In the genomic region with DNA sequence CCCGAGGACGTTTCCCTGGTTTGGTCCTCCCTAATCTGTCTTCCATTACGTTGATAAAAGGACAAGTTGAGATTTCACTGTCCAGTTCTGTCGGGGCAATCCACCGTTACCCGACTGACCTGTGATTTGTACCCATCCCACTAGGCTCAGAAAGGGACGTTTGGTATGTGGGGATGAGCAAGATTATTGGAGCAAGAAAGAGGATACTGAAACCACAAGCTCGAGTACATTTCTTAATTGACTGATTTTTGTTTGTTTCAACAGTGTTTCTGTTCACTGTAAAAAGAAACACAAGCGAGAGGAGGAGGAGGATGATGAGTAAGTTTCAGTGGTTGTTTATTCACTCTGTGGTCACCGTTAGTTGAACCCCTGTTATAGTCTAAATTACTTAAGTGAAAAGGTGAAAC, we compare ENCODE assay signal across 8 cellular contexts. TPM values are rescaled to one million over a fixed set of nuclear protein-coding genes. Genes with fewer than 3 reads are reported as not detected.
DNase-seq lines count a peak whose midpoint lies in the region; ATAC-seq and TF ChIP-seq lines count a peak whose summit lies in the region.

No MANE protein-coding gene starts in this region.

- in situ Hi-C loops in Panc1 (cut with HindIII; ENCODE audit: low pct_unique_long_range_greater_than_20kb, low sequenced_read_pairs): no loop called here

- no peak overlapping the region for H2BK15ac ChIP-seq in neuronal stem cell (ENCODE audit: low read length)

- TSS peak; percentile 88 for BruUV-seq in Panc1 (replicated peaks; lab: Mats Ljungman, UMichigan)

- intact Hi-C loops in Panc1 (cut with micrococcal nuclease; ENCODE audit: unreplicated experiment): no loop called here

- H3K79me1 ChIP-seq in neuronal stem cell (ENCODE audit: low read depth, low read length): peaks cover 4% of the 10 kb centered on the region

- ATAC-seq in GM18511 (IDR thresholded peaks at IDR 0.05; ENCODE audit: unreplicated experiment): peak; percentile 40
- ATAC-seq in HG02610 (IDR thresholded peaks at IDR 0.05; ENCODE audit: unreplicated experiment): peak; percentile 22
- peak; percentile 3; the same call in 1 of the 2 replicates for ATAC-seq in Panc1
- no peak for ATAC-seq in GM21515 (IDR thresholded peaks at IDR 0.05; ENCODE audit: unreplicated experiment)

- CTCF ChIA-PET in Panc1 (lab: Charles Lee): no interaction called here

- WGBS in neuronal stem cell (ENCODE audit: extremely low coverage in 2 of 2, insufficient read length in 2 of 2, insufficient replicate concordance in 1 of 2), 2 donors: no CpG with 5 or more reads among the region's 10 CpGs

- H3K27ac ChIP-seq in Panc1 (ENCODE audit: low read length): peak overlapping the region; percentile 89
- no peak overlapping the region for H3K27ac ChIP-seq in neuronal stem cell (replicated peaks; ENCODE audit: low read length)

- peak overlapping the region; percentile 76 for H3K9ac ChIP-seq in neuronal stem cell (ENCODE audit: low read depth, low read length, poor library complexity)

- H3K9me3 ChIP-seq in Panc1 (ENCODE audit: control insufficient read depth, insufficient read depth, low read depth, low read length) (no peaks in the 10 kb centered on the region), neuronal stem cell (replicated peaks in 1 of 2; ENCODE audit: control insufficient read depth in 2 of 2, insufficient read depth in 1 of 2, low read depth in 1 of 2, low read length in 2 of 2) (peaks cover 0 to 10% of the 10 kb centered on the region in 2 donors)

- H3K36me3 ChIP-seq in Panc1 (ENCODE audit: control insufficient read depth, insufficient read depth, low read length) (peaks cover 4% of the 10 kb centered on the region; the same call in 1 of the 2 replicates), neuronal stem cell (replicated peaks in 1 of 2; ENCODE audit: control insufficient read depth in 2 of 2, insufficient read depth in 2 of 2, low read length in 2 of 2) (peaks cover 6 to 42% of the 10 kb centered on the region in 2 donors)

- H2BK5ac ChIP-seq in neuronal stem cell (ENCODE audit: low read length): no peak overlapping the region

- H3K4me3 ChIP-seq in Panc1 (ENCODE audit: low read depth in 2 of 2, low read length in 2 of 2) (peak overlapping the region; percentile 77 to 79), epithelial cell of esophagus (ENCODE audit: low read length) (peak overlapping the region; percentile 86), neuronal stem cell (ENCODE audit: low read length in 2 of 2) (peak overlapping the region; percentile 73 to 92)

- H3K18ac ChIP-seq in neuronal stem cell (ENCODE audit: low read length): no peak overlapping the region

- H2BK12ac ChIP-seq in neuronal stem cell (ENCODE audit: low read length): no peak overlapping the region

- no peak overlapping the region for H2BK120ac ChIP-seq in neuronal stem cell (ENCODE audit: low read depth, low read length)

- TF ChIP-seq CTCF in Panc1 (IDR thresholded peaks at IDR 0.05) (no peak), epithelial cell of esophagus (IDR thresholded peaks at IDR 0.05; ENCODE audit: insufficient read depth, low read depth, low read length, missing control alignments) (no peak)

- H4K8ac ChIP-seq in neuronal stem cell (ENCODE audit: low read depth, low read length): no peak overlapping the region

- DNase-seq in Panc1 (ENCODE audit: low read depth, low spot score): no peak
- DNase-seq in epithelial cell of esophagus (ENCODE audit: low read depth): peak; percentile 18
- DNase-seq in neuronal stem cell (ENCODE audit: low spot score): no peak
- DNase-seq in SHP77 treated with DMSO at 0.1 percent for 48 hours (lab: John Stamatoyannopoulos, UW): no peak
- no peak for DNase-seq in NCI-H146 treated with DMSO at 0.1 percent for 48 hours (lab: John Stamatoyannopoulos, UW; ENCODE audit: unreplicated experiment)

- H3K4me2 ChIP-seq in neuronal stem cell (ENCODE audit: insufficient read depth, low read length, poor library complexity, severe bottlenecking): peak overlapping the region; percentile 54

- H3K4me1 ChIP-seq in Panc1 (ENCODE audit: control insufficient read depth, insufficient read depth, low read length) (no peaks in the 10 kb centered on the region), neuronal stem cell (ENCODE audit: control insufficient read depth in 2 of 2, insufficient read depth in 1 of 2, low read depth in 1 of 2, low read length in 2 of 2) (peaks cover 0 to 4% of the 10 kb centered on the region in 2 donors)

- POLR2A ChIA-PET in Panc1 (lab: Charles Lee): interaction anchor here (0.5 kb wide), 1 partner anchor 153 kb away, joined by 6 read pairs; no protein-coding TSS in a partner anchor

- no peak overlapping the region for H4K91ac ChIP-seq in neuronal stem cell (ENCODE audit: low read depth, low read length, poor library complexity)

- no peak overlapping the region for H3K23ac ChIP-seq in neuronal stem cell (ENCODE audit: low read depth, low read length, poor library complexity)

- H3K14ac ChIP-seq in neuronal stem cell (ENCODE audit: low read length): no peak overlapping the region

- H3K27me3 ChIP-seq in Panc1 (ENCODE audit: control insufficient read depth, insufficient read depth, low read length): no peaks in the 10 kb centered on the region
- no peaks in the 10 kb centered on the region for H3K27me3 ChIP-seq in neuronal stem cell (ENCODE audit: control insufficient read depth in 3 of 3, insufficient read depth in 3 of 3, low read depth in 1 of 3, low read length in 3 of 3)

- H2AFZ ChIP-seq in neuronal stem cell (ENCODE audit: low read length): peak overlapping the region; percentile 96

- no peak overlapping the region for H3K4ac ChIP-seq in neuronal stem cell (ENCODE audit: low read length)

- no peak overlapping the region for H2AK5ac ChIP-seq in neuronal stem cell (ENCODE audit: low read depth, low read length)

RNA-seq across cellular contexts. Expression of a gene that starts 1.0 kb away (rescaled TPM):
- total RNA-seq in Panc1 (2021; ENCODE audit: unreplicated experiment): 18.1 TPM
- polyA plus RNA-seq in Panc1 (2012; ENCODE audit: insufficient read length): 6.7 TPM
- 32.5 TPM for polyA plus RNA-seq in neuronal stem cell (2013, experiment 1 of 2)
- 33.6 TPM for polyA plus RNA-seq in neuronal stem cell (2013, experiment 2 of 2)

RNA-seq across cellular contexts. Expression of a gene that starts 26.9 kb away (rescaled TPM):
- 48.8 TPM for total RNA-seq in Panc1 (2021; ENCODE audit: unreplicated experiment)
- polyA plus RNA-seq in Panc1 (2012; ENCODE audit: insufficient read length): 43.2 TPM
- polyA plus RNA-seq in neuronal stem cell (2013, experiment 1 of 2): 47.9 TPM
- 46.0 TPM for polyA plus RNA-seq in neuronal stem cell (2013, experiment 2 of 2)

RNA-seq across cellular contexts. Expression of a gene that starts 31.6 kb away (rescaled TPM):
- total RNA-seq in Panc1 (2021; ENCODE audit: unreplicated experiment): 10.2 TPM
- 9.0 TPM for polyA plus RNA-seq in Panc1 (2012; ENCODE audit: insufficient read length)
- 16.8 TPM for polyA plus RNA-seq in neuronal stem cell (2013, experiment 1 of 2)
- 16.6 TPM for polyA plus RNA-seq in neuronal stem cell (2013, experiment 2 of 2)

RNA-seq across cellular contexts. Expression of a gene that starts 31.8 kb away (rescaled TPM):
- 29.5 TPM for total RNA-seq in Panc1 (2021; ENCODE audit: unreplicated experiment)
- polyA plus RNA-seq in Panc1 (2012; ENCODE audit: insufficient read length): 15.0 TPM
- polyA plus RNA-seq in neuronal stem cell (2013, experiment 1 of 2): 28.1 TPM
- 30.7 TPM for polyA plus RNA-seq in neuronal stem cell (2013, experiment 2 of 2)
